Comparison of ENCODE assay signal across 8 cellular contexts in genomic region chr18:3247243-3248061, GRCh38. TPM values are rescaled to one million over a fixed set of nuclear protein-coding genes. Genes with fewer than 3 reads are reported as not detected.
DNase-seq lines count a peak whose midpoint lies in the region; ATAC-seq, FAIRE-seq and TF ChIP-seq lines count a peak whose summit lies in the region.

Gene MYL12A (plus strand): TSS chr18:3247801. CDS start chr18:3253248, 5,447 bp downstream.

- H3F3A ChIP-seq in Loucy (ENCODE audit: low read depth) = no peaks in the 10 kb centered on the region; the same call in 1 of the 2 replicates

- peak within 1 kb of the TSS; percentile 95 for H3K9ac ChIP-seq in Loucy (ENCODE audit: low read depth, low read length, poor library complexity, severe bottlenecking)

- peak within 1 kb of the TSS; percentile 92 for H2AFZ ChIP-seq in Loucy (ENCODE audit: low read length)

- H3K79me2 ChIP-seq in Loucy (ENCODE audit: insufficient read depth, low read length) = peaks cover 65% of the 10 kb centered on the region

- intact Hi-C loops in natural killer cell (cut with micrococcal nuclease) = loop anchor here (1.0 to 5.0 kb wide), 6 partner anchors 15 to 348 kb away; partner anchors contain the start of genes LPIN2 and MYL12B

- peaks cover 60 to 65% of the 10 kb centered on the region in 2 donors for H3K4me1 Mint-ChIP-seq in natural killer cell

- H3K9me3 ChIP-seq in Loucy (ENCODE audit: insufficient read depth, low read depth, low read length) = no peaks in the 10 kb centered on the region

- H3K27me3 ChIP-seq in Loucy (ENCODE audit: insufficient read depth, low read length, poor library complexity, severe bottlenecking) = peaks cover 6% of the 10 kb centered on the region

- TF ChIP-seq POLR2A in H54 (IDR thresholded peaks at IDR 0.05; ENCODE audit: low read depth, low read length) (peak; percentile 71), Raji (IDR thresholded peaks at IDR 0.05; ENCODE audit: insufficient read depth, low read depth, low read length) (peak; percentile 86)

- no peaks in the 10 kb centered on the region for H3K9me2 ChIP-seq in Loucy (replicated peaks; ENCODE audit: low read depth, low read length)

- DNase-seq in EL (peak; percentile 98), H54 (ENCODE audit: insufficient read length, low spot score) (peak; percentile 82), fibroblast of mammary gland (ENCODE audit: low read depth) (peak; percentile 98), natural killer cell (peak; percentile 84)
- peak; percentile 90 for DNase-seq in activated T-helper 9 cell treated with anti-CD3 and anti-CD28 coated beads, Interleukin-2, amount 50 U/mL, for 16 hours (ENCODE audit: low read depth)
- DNase-seq in stimulated activated naive CD4-positive, alpha-beta T cell treated with Interleukin-2 at 50 U/mL for 16 hours (lab: John Stamatoyannopoulos, UW) = peak; percentile 92

- no peaks in the 10 kb centered on the region for H3K9me3 Mint-ChIP-seq in natural killer cell

- peaks cover 38% of the 10 kb centered on the region for H3K4me1 ChIP-seq in Loucy (ENCODE audit: insufficient read depth, low read length, poor library complexity, severe bottlenecking)

- H3K4me3 ChIP-seq in Loucy (ENCODE audit: low read length, poor library complexity, severe bottlenecking) (peak within 1 kb of the TSS; percentile 92), fibroblast of mammary gland (ENCODE audit: control insufficient read depth, low read depth, low read length) (peak within 1 kb of the TSS; percentile 67)

- TF ChIP-seq CTCF in Loucy (conservative IDR thresholded peaks at IDR 0.05; ENCODE audit: low read length) = no peak
- TF ChIP-seq CTCF in fibroblast of mammary gland (conservative IDR thresholded peaks at IDR 0.05; ENCODE audit: control insufficient read depth, insufficient read depth, low read depth, low read length) = no peak
- TF ChIP-seq CTCF in natural killer cell (IDR thresholded peaks at IDR 0.05) = no peak

- no peaks in the 10 kb centered on the region for H3K27me3 Mint-ChIP-seq in natural killer cell (ENCODE audit: low read depth in 2 of 2)

- H3K4me3 Mint-ChIP-seq in natural killer cell = peak within 1 kb of the TSS; percentile 98

- peaks cover 7% of the 10 kb centered on the region for H3K36me3 Mint-ChIP-seq in natural killer cell

- peaks cover 36% of the 10 kb centered on the region for H4K20me1 ChIP-seq in Loucy (ENCODE audit: insufficient read depth, low read length, poor library complexity, severe bottlenecking)

- peak; percentile 65 to 84 (median 76) for ATAC-seq in natural killer cell

- peak within 1 kb of the TSS; percentile 88 for H3K27ac Mint-ChIP-seq in natural killer cell

- FAIRE-seq in H54 (lab: Jason Lieb, UNC) = peak; percentile 98

- H3K36me3 ChIP-seq in Loucy (ENCODE audit: insufficient read depth, low read length) = no peaks in the 10 kb centered on the region; the same call in 1 of the 2 replicates

- peak within 1 kb of the TSS; percentile 98 for H3K4me2 ChIP-seq in Loucy (ENCODE audit: low read depth, low read length, poor library complexity, severe bottlenecking)

RNA-seq across cellular contexts. Expression of gene MYL12A, which starts in this region (rescaled TPM):
- 100 to 1,000 TPM; 532 to 652 (median 572) TPM for total RNA-seq in natural killer cell

Comparison
In these comparisons a context has a peak if more than half of its experiments do, and no peak if none do; other contexts are left out.
1. Peak in every context shown above with its lines: DNase-seq, ATAC-seq and H3K4me3 ChIP-seq.